7 cellular contexts compared by ENCODE assay signal in genomic region chr19:17305517-17306284, GRCh38.
DNase-seq lines count a peak whose midpoint lies in the region; ATAC-seq and TF ChIP-seq lines count a peak whose summit lies in the region.

Gene MRPL34, plus strand, starts transcription at chr19:17305872. Its CDS starts 21 bp downstream, at chr19:17305893.

- in situ Hi-C loops in astrocyte of the spinal cord (cut with HindIII; ENCODE audit: low sequenced_read_pairs), result no loop called here

- DNase-seq in NCI-H2029 treated with DMSO at 0.1 percent for 48 hours (lab: John Stamatoyannopoulos, UW) (peak; percentile 97), T1000 (lab: John Stamatoyannopoulos, UW) (peak; percentile 98), astrocyte of the spinal cord (ENCODE audit: low read depth, low spot score) (peak; percentile 99), hippocampal formation (lab: John Stamatoyannopoulos, UW) (peak; percentile 94), retinal pigment epithelial cell (ENCODE audit: low read depth) (peak; percentile 95)

- peak within 1 kb of the TSS; percentile 63 for H3K4me3 ChIP-seq in astrocyte of the spinal cord (ENCODE audit: low read depth, low read length)
- peak within 1 kb of the TSS; percentile 79 for H3K4me3 ChIP-seq in retinal pigment epithelial cell (ENCODE audit: low read length)

- ATAC-seq in GM18505 (IDR thresholded peaks at IDR 0.05; ENCODE audit: unreplicated experiment) (peak; percentile 60), HG02981 (IDR thresholded peaks at IDR 0.05; ENCODE audit: unreplicated experiment) (peak; percentile 70)

- TF ChIP-seq CTCF in astrocyte of the spinal cord (IDR thresholded peaks at IDR 0.05; ENCODE audit: low read depth, low read length) (peak; percentile 78), retinal pigment epithelial cell (conservative IDR thresholded peaks at IDR 0.05; ENCODE audit: low read depth, low read length) (peak; percentile 83)

- TF ChIP-seq POLR2A in GM18505 (IDR thresholded peaks at IDR 0.05; ENCODE audit: borderline replicate concordance, extremely low read depth, insufficient read depth, insufficient read length), result peak; percentile 61

Comparison
In these comparisons a context has a peak if more than half of its experiments do, and no peak if none do; other contexts are left out.
1. Peak in every context shown above with its lines: DNase-seq, ATAC-seq and H3K4me3 ChIP-seq.